9 cellular contexts compared by ENCODE assay signal in genomic region chr11:115941481-115941993, GRCh38.
A peak's percentile ranks its signal among the peaks of the same experiment; 100 is the strongest.
DNase-seq lines count a peak whose midpoint lies in the region; ATAC-seq and TF ChIP-seq lines count a peak whose summit lies in the region.
"Had no signal": no experiment of that assay in that cellular context is flagged by ENCODE, and none has a peak within 500 bp of the region (broad histone marks: within the 10 kb centered on the region; RNA-seq: fewer than 3 reads in every experiment).

No MANE protein-coding gene starts in this region.

- TF ChIP-seq CTCF in gastroesophageal sphincter (IDR thresholded peaks at IDR 0.05): no peak

- TF ChIP-seq POLR2A in gastroesophageal sphincter (IDR thresholded peaks at IDR 0.05): no peak

- H3K4me1 ChIP-seq in SJSA1 (replicated peaks): peaks cover 30% of the 10 kb centered on the region
- no peaks in the 10 kb centered on the region for H3K4me1 ChIP-seq in gastroesophageal sphincter

- WGBS in gastroesophageal sphincter (ENCODE audit: low coverage in 1 of 2), 2 donors: 74 to 90% methylated on average over 5 to 12 of the region's 15 CpGs

- no peaks in the 10 kb centered on the region for H3K36me3 ChIP-seq in SJSA1
- no peaks in the 10 kb centered on the region for H3K36me3 ChIP-seq in gastroesophageal sphincter

- no peaks in the 10 kb centered on the region for H3K9me3 ChIP-seq in SJSA1 (replicated peaks)
- H3K9me3 ChIP-seq in gastroesophageal sphincter: no peaks in the 10 kb centered on the region

- DNase-seq in SJSA1 (ENCODE audit: low read depth in 1 of 2, low spot score in 2 of 2) (peak; percentile 89 to 90), renal cortical epithelial cell (ENCODE audit: low read depth) (peak; percentile 98), amniotic stem cell (lab: John Stamatoyannopoulos, UW) (no peak)
- DNase-seq: activated B cell treated with CpG ODN at 0.5 μM for 24 hours had no signal

- peak; percentile 53 for ATAC-seq in GM19438 (IDR thresholded peaks at IDR 0.05; ENCODE audit: low read depth, unreplicated experiment)
- ATAC-seq in gastroesophageal sphincter: peak; percentile 56
- no peak for ATAC-seq in GM21786 (IDR thresholded peaks at IDR 0.05; ENCODE audit: unreplicated experiment)
- no peak for ATAC-seq in HG03139 (IDR thresholded peaks at IDR 0.05; ENCODE audit: unreplicated experiment)
- no peak for ATAC-seq in GM18511 (IDR thresholded peaks at IDR 0.05; ENCODE audit: unreplicated experiment)

- H3K27me3 ChIP-seq in SJSA1 (replicated peaks) (no peaks in the 10 kb centered on the region), gastroesophageal sphincter (peaks cover 9% of the 10 kb centered on the region)

- no peak overlapping the region for H3K4me3 ChIP-seq in SJSA1
- no peak overlapping the region for H3K4me3 ChIP-seq in gastroesophageal sphincter

- TF ChIP-seq EP300 in gastroesophageal sphincter (IDR thresholded peaks at IDR 0.05): no peak

- peak overlapping the region; percentile 77 for H3K27ac ChIP-seq in SJSA1
- no peak overlapping the region for H3K27ac ChIP-seq in gastroesophageal sphincter

Comparison
In these comparisons a context has a peak if more than half of its experiments do, and no peak if none do; other contexts are left out.
1. ATAC-seq: peak in GM19438 (single experiment) and gastroesophageal sphincter (single experiment); none in GM21786 (single experiment), HG03139 (single experiment) and GM18511 (single experiment).